ENCODE assay signal across 1 cellular context in the genomic region with DNA sequence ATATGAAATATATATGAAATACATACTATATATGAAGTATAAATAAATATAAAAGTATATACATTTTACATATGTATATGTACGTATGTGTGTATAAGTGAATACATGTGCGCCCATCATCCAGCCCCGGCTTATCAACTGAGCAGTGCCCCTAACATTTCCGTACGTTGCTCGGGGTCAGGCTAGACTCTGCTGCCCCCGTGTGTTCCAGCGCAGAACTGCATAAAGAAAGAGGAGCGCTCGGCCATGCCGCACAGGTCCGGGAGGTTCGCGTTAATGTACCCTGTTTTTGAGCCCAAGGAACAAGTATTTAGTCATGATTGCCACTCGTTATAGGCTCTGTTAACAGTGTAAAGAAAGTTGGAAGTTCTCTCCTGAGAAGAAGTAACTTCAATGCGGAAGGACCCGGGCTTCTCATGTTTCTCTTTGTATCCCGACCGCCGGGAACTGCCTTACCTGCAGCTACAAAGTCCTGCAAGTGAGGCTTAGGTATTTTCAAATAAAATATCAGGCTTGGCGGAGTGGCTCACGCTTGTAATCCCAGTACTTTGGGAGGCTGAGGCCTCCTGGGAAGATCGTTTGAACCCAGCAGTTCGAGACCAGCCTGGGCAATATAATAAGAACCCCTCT.
TF ChIP-seq lines count a peak whose summit lies in the region.

No MANE protein-coding gene starts in this region.

TF ChIP-seq in SK-N-SH, 30 proteins besides CTCF, POLR2A, EP300 and RAD21:
- TF ChIP-seq SMC3 (IDR thresholded peaks at IDR 0.05; ENCODE audit: low read depth, low read length) (peak; percentile 74), EZH2phosphoT487 (IDR thresholded peaks at IDR 0.05; ENCODE audit: borderline replicate concordance, low read depth) (no peak), FOXM1 (IDR thresholded peaks at IDR 0.05; ENCODE audit: low read depth) (no peak), SIN3A (IDR thresholded peaks at IDR 0.05; ENCODE audit: borderline replicate concordance, low read depth, low read length) (no peak)
- TF ChIP-seq, protein P1, sequence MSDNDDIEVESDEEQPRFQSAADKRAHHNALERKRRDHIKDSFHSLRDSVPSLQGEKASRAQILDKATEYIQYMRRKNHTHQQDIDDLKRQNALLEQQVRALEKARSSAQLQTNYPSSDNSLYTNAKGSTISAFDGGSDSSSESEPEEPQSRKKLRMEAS (IDR thresholded peaks at IDR 0.05; ENCODE audit: low read depth): no peak
- TF ChIP-seq, protein P2, sequence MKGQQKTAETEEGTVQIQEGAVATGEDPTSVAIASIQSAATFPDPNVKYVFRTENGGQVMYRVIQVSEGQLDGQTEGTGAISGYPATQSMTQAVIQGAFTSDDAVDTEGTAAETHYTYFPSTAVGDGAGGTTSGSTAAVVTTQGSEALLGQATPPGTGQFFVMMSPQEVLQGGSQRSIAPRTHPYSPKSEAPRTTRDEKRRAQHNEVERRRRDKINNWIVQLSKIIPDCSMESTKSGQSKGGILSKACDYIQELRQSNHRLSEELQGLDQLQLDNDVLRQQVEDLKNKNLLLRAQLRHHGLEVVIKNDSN (IDR thresholded peaks at IDR 0.05; ENCODE audit: borderline replicate concordance, low read depth): no peak
- TF ChIP-seq, protein P3, sequence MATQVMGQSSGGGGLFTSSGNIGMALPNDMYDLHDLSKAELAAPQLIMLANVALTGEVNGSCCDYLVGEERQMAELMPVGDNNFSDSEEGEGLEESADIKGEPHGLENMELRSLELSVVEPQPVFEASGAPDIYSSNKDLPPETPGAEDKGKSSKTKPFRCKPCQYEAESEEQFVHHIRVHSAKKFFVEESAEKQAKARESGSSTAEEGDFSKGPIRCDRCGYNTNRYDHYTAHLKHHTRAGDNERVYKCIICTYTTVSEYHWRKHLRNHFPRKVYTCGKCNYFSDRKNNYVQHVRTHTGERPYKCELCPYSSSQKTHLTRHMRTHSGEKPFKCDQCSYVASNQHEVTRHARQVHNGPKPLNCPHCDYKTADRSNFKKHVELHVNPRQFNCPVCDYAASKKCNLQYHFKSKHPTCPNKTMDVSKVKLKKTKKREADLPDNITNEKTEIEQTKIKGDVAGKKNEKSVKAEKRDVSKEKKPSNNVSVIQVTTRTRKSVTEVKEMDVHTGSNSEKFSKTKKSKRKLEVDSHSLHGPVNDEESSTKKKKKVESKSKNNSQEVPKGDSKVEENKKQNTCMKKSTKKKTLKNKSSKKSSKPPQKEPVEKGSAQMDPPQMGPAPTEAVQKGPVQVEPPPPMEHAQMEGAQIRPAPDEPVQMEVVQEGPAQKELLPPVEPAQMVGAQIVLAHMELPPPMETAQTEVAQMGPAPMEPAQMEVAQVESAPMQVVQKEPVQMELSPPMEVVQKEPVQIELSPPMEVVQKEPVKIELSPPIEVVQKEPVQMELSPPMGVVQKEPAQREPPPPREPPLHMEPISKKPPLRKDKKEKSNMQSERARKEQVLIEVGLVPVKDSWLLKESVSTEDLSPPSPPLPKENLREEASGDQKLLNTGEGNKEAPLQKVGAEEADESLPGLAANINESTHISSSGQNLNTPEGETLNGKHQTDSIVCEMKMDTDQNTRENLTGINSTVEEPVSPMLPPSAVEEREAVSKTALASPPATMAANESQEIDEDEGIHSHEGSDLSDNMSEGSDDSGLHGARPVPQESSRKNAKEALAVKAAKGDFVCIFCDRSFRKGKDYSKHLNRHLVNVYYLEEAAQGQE (IDR thresholded peaks at IDR 0.05; ENCODE audit: low read depth, low read length): no peak
- TF ChIP-seq, protein P4, sequence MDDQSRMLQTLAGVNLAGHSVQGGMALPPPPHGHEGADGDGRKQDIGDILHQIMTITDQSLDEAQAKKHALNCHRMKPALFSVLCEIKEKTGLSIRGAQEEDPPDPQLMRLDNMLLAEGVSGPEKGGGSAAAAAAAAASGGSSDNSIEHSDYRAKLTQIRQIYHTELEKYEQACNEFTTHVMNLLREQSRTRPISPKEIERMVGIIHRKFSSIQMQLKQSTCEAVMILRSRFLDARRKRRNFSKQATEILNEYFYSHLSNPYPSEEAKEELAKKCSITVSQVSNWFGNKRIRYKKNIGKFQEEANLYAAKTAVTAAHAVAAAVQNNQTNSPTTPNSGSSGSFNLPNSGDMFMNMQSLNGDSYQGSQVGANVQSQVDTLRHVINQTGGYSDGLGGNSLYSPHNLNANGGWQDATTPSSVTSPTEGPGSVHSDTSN (IDR thresholded peaks at IDR 0.05): no peak
